Comparison of ENCODE assay signal across 21 cellular contexts in the genomic region with DNA sequence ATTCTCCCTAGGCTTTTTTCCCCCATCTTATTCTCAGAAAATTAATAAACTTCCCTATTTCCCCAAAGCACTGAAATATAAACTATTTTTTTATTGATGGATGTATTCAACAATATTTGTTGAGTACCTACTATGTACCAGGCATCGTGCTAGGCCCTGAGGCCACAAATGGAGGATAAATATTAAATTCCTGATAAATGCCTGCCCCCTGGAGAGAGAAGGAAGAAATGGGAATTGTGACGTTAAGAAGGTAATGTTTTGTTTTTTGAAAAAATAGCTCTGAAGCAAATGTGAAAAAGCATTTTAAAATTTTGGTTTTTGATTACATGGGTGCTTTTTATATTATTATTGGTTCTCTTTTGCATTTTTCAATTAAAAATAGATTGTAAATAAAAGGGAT.
DNase-seq lines count a peak whose midpoint lies in the region; ATAC-seq and TF ChIP-seq lines count a peak whose summit lies in the region.
"Had no signal": no experiment of that assay in that cellular context is flagged by ENCODE, and none has a peak within 500 bp of the region (broad histone marks: within the 10 kb centered on the region; RNA-seq: fewer than 3 reads in every experiment).

No MANE protein-coding gene starts in this region.

- no peaks in the 10 kb centered on the region for H3K79me2 ChIP-seq in HCT116 (ENCODE audit: insufficient read depth, low read length)
- H3K79me2 ChIP-seq in hepatocyte = no peaks in the 10 kb centered on the region

- no TSS peak for BruUV-seq in HCT116 (replicated peaks; lab: Mats Ljungman, UMichigan)

- no peaks in the 10 kb centered on the region for H3K9me3 Mint-ChIP-seq in chondrocyte (ENCODE audit: low read depth)
- H3K9me3 Mint-ChIP-seq: CD4-positive, alpha-beta T cell; T-helper 1 cell treated with Interleukin-12 subunit alpha and Interleukin-12 subunit beta and Interleukin-4 antibody, amounts not matched to agents 30 μg/mL and 1 μg/mL, for 36 hours had no signal

- H2AFZ ChIP-seq in HCT116 (ENCODE audit: low read depth, low read length, poor library complexity, severe bottlenecking) (no peak overlapping the region), hepatocyte (no peak overlapping the region)

- H3K4me3 Mint-ChIP-seq in chondrocyte (ENCODE audit: unreplicated experiment) = no peak overlapping the region
- H3K4me3 Mint-ChIP-seq: CD4-positive, alpha-beta T cell; T-helper 1 cell treated with Interleukin-12 subunit alpha and Interleukin-12 subunit beta and Interleukin-4 antibody, amounts not matched to agents 30 μg/mL and 1 μg/mL, for 36 hours had no signal

- no peaks in the 10 kb centered on the region for H3K36me3 Mint-ChIP-seq in chondrocyte (ENCODE audit: low read depth)

- H3K4me3 ChIP-seq in HCT116 (replicated peaks in 1 of 2; ENCODE audit: low read depth in 1 of 2, low read length in 2 of 2) (no peak overlapping the region), hepatocyte (no peak overlapping the region)
- H3K4me3 ChIP-seq: Peyer's patch had no signal

- RAD21 ChIA-PET in HCT116 (lab: Charles Lee; ENCODE audit: low non-redundant PET in 1 of 2, low total read pairs in 2 of 2, uncharacterized antibody in 2 of 2, unreplicated experiment in 2 of 2) = no interaction called here

- no peaks in the 10 kb centered on the region for H3K9me3 ChIP-seq in HCT116 (ENCODE audit: control insufficient read depth in 1 of 2, insufficient read depth in 1 of 2, low read depth in 1 of 2, low read length in 2 of 2)
- H3K9me3 ChIP-seq in hepatocyte (ENCODE audit: low read depth) = no peaks in the 10 kb centered on the region
- H3K9me3 ChIP-seq: Peyer's patch, SJCRH30 had no signal

- no peak overlapping the region for H3K9ac ChIP-seq in HCT116 (ENCODE audit: low read length)

- POLR2A ChIA-PET in HCT116 (lab: Charles Lee) = no interaction called here

- H3K9me2 ChIP-seq in HCT116 (ENCODE audit: insufficient read depth) (no peaks in the 10 kb centered on the region), hepatocyte (replicated peaks; ENCODE audit: insufficient read depth) (no peaks in the 10 kb centered on the region)

- no peaks in the 10 kb centered on the region for H3K4me1 ChIP-seq in HCT116 (ENCODE audit: control insufficient read depth in 1 of 2, insufficient read depth in 2 of 2, low read length in 2 of 2)
- H3K4me1 ChIP-seq in hepatocyte (ENCODE audit: insufficient read depth) = no peaks in the 10 kb centered on the region
- H3K4me1 ChIP-seq: Peyer's patch had no signal

- no peak overlapping the region for H3K27ac ChIP-seq in HCT116 (ENCODE audit: low read depth, low read length)
- no peak overlapping the region for H3K27ac ChIP-seq in hepatocyte
- H3K27ac ChIP-seq: Peyer's patch, SJCRH30 had no signal

- ATAC-seq in HCT116 (no peak), left lobe of liver (peak; percentile 45), HG03571 (IDR thresholded peaks at IDR 0.05; ENCODE audit: unreplicated experiment) (no peak)

- H3K4me2 ChIP-seq in HCT116 (ENCODE audit: low read length) = no peak overlapping the region
- H3K4me2 ChIP-seq in hepatocyte = no peak overlapping the region

- TF ChIP-seq RAD21 in HCT116 (IDR thresholded peaks at IDR 0.05; ENCODE audit: low read depth) = peak; percentile 55

- no peaks in the 10 kb centered on the region for H4K20me1 ChIP-seq in HCT116 (ENCODE audit: insufficient read depth)
- no peaks in the 10 kb centered on the region for H4K20me1 ChIP-seq in hepatocyte (ENCODE audit: insufficient read depth, poor library complexity, severe bottlenecking)

- WGBS in hepatocyte (ENCODE audit: low lambda C conversion rate, missing lambda C conversion rate) = 82% methylated on average over 2 of the region's 2 CpGs

- H3K27ac Mint-ChIP-seq in chondrocyte (ENCODE audit: unreplicated experiment) = no peak overlapping the region
- H3K27ac Mint-ChIP-seq: CD4-positive, alpha-beta T cell; T-helper 1 cell treated with Interleukin-12 subunit alpha and Interleukin-12 subunit beta and Interleukin-4 antibody, amounts not matched to agents 30 μg/mL and 1 μg/mL, for 36 hours had no signal

- peaks cover 10% of the 10 kb centered on the region for H3K4me1 Mint-ChIP-seq in chondrocyte (ENCODE audit: low read depth)

- H3K27me3 ChIP-seq in HCT116 (ENCODE audit: insufficient read depth, low read length) = no peaks in the 10 kb centered on the region
- no peaks in the 10 kb centered on the region for H3K27me3 ChIP-seq in hepatocyte
- H3K27me3 ChIP-seq: Peyer's patch, SJCRH30 had no signal

- DNase-seq in AG09319 (ENCODE audit: extremely low read depth, low read depth) = no peak
- DNase-seq in HCT116 (ENCODE audit: low read depth, low spot score) = no peak
- no peak for DNase-seq in chondrocyte (ENCODE audit: low spot score)
- DNase-seq in left lobe of liver (ENCODE audit: low spot score) = no peak
- DNase-seq in hepatocyte (ENCODE audit: low spot score) = no peak
- no peak for DNase-seq in NCI-H187 treated with DMSO at 0.1 percent for 48 hours (lab: John Stamatoyannopoulos, UW)
- DNase-seq: CD4-positive, alpha-beta T cell; COR-L47; DMS 273 treated with DMSO at 0.1 percent for 48 hours; KBM-7; NCI-H1092 treated with DMSO at 0.1 percent for 48 hours; NCI-H146; NCI-H2029 treated with DMSO at 0.1 percent for 48 hours; NCI-H2171; NCI-H345; NCI-H524 treated with DMSO at 0.1 percent for 48 hours; NCI-H82; Peyer's patch; SJCRH30 had no signal

- TF ChIP-seq CTCF in AG09319 (IDR thresholded peaks at IDR 0.05; ENCODE audit: low read depth, low read length) (peak; percentile 6), HCT116 (IDR thresholded peaks at IDR 0.05 in 2 of 3, conservative IDR thresholded peaks at IDR 0.05 in 1 of 3; ENCODE audit: borderline replicate concordance in 1 of 3, insufficient read depth in 1 of 3, low read depth in 2 of 3, low read length in 2 of 3) (peak in 2 of 3 experiments; percentile 26 to 36; a peak in 3 of 6 replicates), chondrocyte (IDR thresholded peaks at IDR 0.05) (peak; percentile 65), hepatocyte (IDR thresholded peaks at IDR 0.05; ENCODE audit: poor library complexity) (no peak)

- intact Hi-C loops in HCT116 (cut with micrococcal nuclease) = no loop called here

- CTCF ChIA-PET in HCT116 (lab: Charles Lee) = interaction anchor here (0.6 to 1.0 kb wide), 2 partner anchors 330 to 447 kb away, joined by 3 to 4 read pairs; no protein-coding TSS in a partner anchor

- TF ChIP-seq POLR2A in HCT116 (IDR thresholded peaks at IDR 0.05; ENCODE audit: borderline replicate concordance, extremely low read depth, insufficient read depth, insufficient read length) = no peak

- no peaks in the 10 kb centered on the region for H3K27me3 Mint-ChIP-seq in chondrocyte (ENCODE audit: low read depth)

- H3K36me3 ChIP-seq in HCT116 (ENCODE audit: control insufficient read depth in 1 of 2, insufficient read depth in 2 of 2, low read length in 2 of 2) = no peaks in the 10 kb centered on the region
- H3K36me3 ChIP-seq in hepatocyte (replicated peaks; ENCODE audit: insufficient read depth, low read depth) = no peaks in the 10 kb centered on the region
- H3K36me3 ChIP-seq: Peyer's patch had no signal

TF ChIP-seq in HCT116, 20 proteins besides CTCF, POLR2A, EP300 and RAD21:
- TF ChIP-seq TCF7L2 (IDR thresholded peaks at IDR 0.05; ENCODE audit: borderline replicate concordance, extremely low read depth, insufficient read depth, insufficient read length) = no peak
